9 cellular contexts compared by ENCODE assay signal in genomic region chr19:11141937-11142527, GRCh38. TPM values are rescaled to one million over a fixed set of nuclear protein-coding genes. Genes with fewer than 3 reads are reported as not detected.
A peak's percentile ranks its signal among the peaks of the same experiment; 100 is the strongest.
DNase-seq lines count a peak whose midpoint lies in the region; ATAC-seq and TF ChIP-seq lines count a peak whose summit lies in the region.
"Had no signal": no experiment of that assay in that cellular context is flagged by ENCODE, and none has a peak within 500 bp of the region (broad histone marks: within the 10 kb centered on the region; RNA-seq: fewer than 3 reads in every experiment).

No MANE protein-coding gene starts in this region.

- peaks cover 82% of the 10 kb centered on the region for H3K4me1 ChIP-seq in BLaER1
- H3K4me1 ChIP-seq in fibroblast of lung (ENCODE audit: control insufficient read depth, extremely low read depth, insufficient read depth, low read length), result peaks cover 42% of the 10 kb centered on the region
- peaks cover 35 to 37% of the 10 kb centered on the region in 2 experiments for H3K4me1 ChIP-seq in trophoblast cell (ENCODE audit: control insufficient read depth in 1 of 2, insufficient read depth in 2 of 2, low read length in 2 of 2)

- peak overlapping the region; percentile 34 for H2BK120ac ChIP-seq in trophoblast cell (ENCODE audit: insufficient read depth, low read length, poor library complexity)

- H3K9me3 ChIP-seq in BLaER1 (peaks cover 11% of the 10 kb centered on the region), fibroblast of lung (ENCODE audit: control insufficient read depth, insufficient read depth, low read depth, low read length) (no peaks in the 10 kb centered on the region), trophoblast cell (ENCODE audit: insufficient read depth, low read depth, low read length) (no peaks in the 10 kb centered on the region), T-helper 17 cell (ENCODE audit: control insufficient read depth, low read length, poor library complexity, severe bottlenecking) (no peaks in the 10 kb centered on the region)

- H3K4me3 ChIP-seq in BLaER1 (no peak overlapping the region), fibroblast of lung (replicated peaks in 1 of 4; ENCODE audit: control extremely low read depth in 1 of 4, insufficient read depth in 1 of 4, low read depth in 3 of 4, low read length in 4 of 4) (no peak overlapping the region), trophoblast cell (ENCODE audit: low read depth, low read length) (no peak overlapping the region)

- H3K27ac Mint-ChIP-seq in T-helper 17 cell, result no peak overlapping the region
- H3K27ac Mint-ChIP-seq: activated naive CD4-positive, alpha-beta T cell treated with anti-CD3 and anti-CD28 coated beads for 36 hours had no signal

- H2AFZ ChIP-seq in fibroblast of lung (ENCODE audit: low read length) (no peak overlapping the region), trophoblast cell (ENCODE audit: insufficient read depth, low read length, poor library complexity) (no peak overlapping the region)

- peak overlapping the region; percentile 39 for H2BK12ac ChIP-seq in trophoblast cell (ENCODE audit: low read length)

- POLR2A ChIA-PET in RWPE1 (lab: Yijun Ruan, JAX; ENCODE audit: low non-redundant PET), result no interaction called here

- peaks cover 26% of the 10 kb centered on the region for H3K79me1 ChIP-seq in trophoblast cell (ENCODE audit: low read length)

- H3K27me3 ChIP-seq in BLaER1 (no peaks in the 10 kb centered on the region), fibroblast of lung (ENCODE audit: control insufficient read depth, insufficient read depth, low read length) (no peaks in the 10 kb centered on the region), trophoblast cell (ENCODE audit: insufficient read depth, low read length) (no peaks in the 10 kb centered on the region)

- H2AK5ac ChIP-seq in trophoblast cell (ENCODE audit: low read length), result no peak overlapping the region

- H3K36me3 ChIP-seq in BLaER1, result peaks cover 27% of the 10 kb centered on the region
- H3K36me3 ChIP-seq in fibroblast of lung (ENCODE audit: control insufficient read depth, insufficient read depth, low read length), result peaks cover 5% of the 10 kb centered on the region
- H3K36me3 ChIP-seq in trophoblast cell (ENCODE audit: control insufficient read depth in 1 of 2, insufficient read depth in 2 of 2, low read length in 2 of 2), result peaks cover 6 to 14% of the 10 kb centered on the region in 2 experiments

- H3K4ac ChIP-seq in trophoblast cell (ENCODE audit: low read depth, low read length), result no peak overlapping the region

- H3K79me2 ChIP-seq in fibroblast of lung (ENCODE audit: control insufficient read depth, insufficient read depth, low read length) (no peaks in the 10 kb centered on the region), trophoblast cell (ENCODE audit: control insufficient read depth, insufficient read depth, low read length, poor library complexity) (peaks cover 2% of the 10 kb centered on the region)

- no peak overlapping the region for H4K12ac ChIP-seq in trophoblast cell (ENCODE audit: low read depth, low read length)

- no CpG with 5 or more reads among the region's 9 CpGs for WGBS in trophoblast cell (ENCODE audit: extremely low coverage, insufficient coverage, insufficient read length)

- H4K91ac ChIP-seq in trophoblast cell (ENCODE audit: low read depth, low read length), result peak overlapping the region; percentile 37

- H3K27ac ChIP-seq in BLaER1 (peak overlapping the region; percentile 46), RWPE1 (peak overlapping the region; percentile 100), fibroblast of lung (ENCODE audit: insufficient read depth, low read length) (peak overlapping the region; percentile 24), trophoblast cell (ENCODE audit: low read depth, low read length) (peak overlapping the region; percentile 63)

- CTCF ChIA-PET in RWPE1 (lab: Yijun Ruan, JAX), result interaction anchor here (0.6 to 0.7 kb wide), 2 partner anchors 11 to 133 kb away, joined by 3 read pairs; no protein-coding TSS in a partner anchor

- no peaks in the 10 kb centered on the region for H3K36me3 Mint-ChIP-seq in T-helper 17 cell (ENCODE audit: low read depth)

- ATAC-seq in HG02798 (IDR thresholded peaks at IDR 0.05; ENCODE audit: poor library complexity, unreplicated experiment) (no peak), T-helper 17 cell (no peak)

- H3K23ac ChIP-seq in trophoblast cell (ENCODE audit: low read length), result no peak overlapping the region

- peak overlapping the region; percentile 34 for H4K8ac ChIP-seq in trophoblast cell (ENCODE audit: low read depth, low read length)

- TF ChIP-seq CTCF in RWPE1 (conservative IDR thresholded peaks at IDR 0.05; ENCODE audit: low read depth) (no peak), fibroblast of lung (conservative IDR thresholded peaks at IDR 0.05 in 1 of 2, IDR thresholded peaks at IDR 0.05 in 1 of 2; ENCODE audit: low read depth in 1 of 2, low read length in 2 of 2) (no peak)

- peak overlapping the region; percentile 12 for H2BK5ac ChIP-seq in trophoblast cell (ENCODE audit: low read depth, low read length, poor library complexity)

- peaks cover 8% of the 10 kb centered on the region for H3K4me1 Mint-ChIP-seq in T-helper 17 cell

- H3K27me3 Mint-ChIP-seq in T-helper 17 cell, result no peaks in the 10 kb centered on the region

- no peak overlapping the region for H3K4me3 Mint-ChIP-seq in T-helper 17 cell
- H3K4me3 Mint-ChIP-seq: activated naive CD4-positive, alpha-beta T cell treated with anti-CD3 and anti-CD28 coated beads for 36 hours had no signal

- peak overlapping the region; percentile 1 for H3K14ac ChIP-seq in trophoblast cell (ENCODE audit: low read length)

- H3K9ac ChIP-seq in BLaER1 (no peak overlapping the region), fibroblast of lung (ENCODE audit: insufficient read depth, low read length) (no peak overlapping the region), trophoblast cell (ENCODE audit: low read length) (no peak overlapping the region)

- peaks cover 13% of the 10 kb centered on the region; the same call in 1 of the 2 replicates for H4K20me1 ChIP-seq in BLaER1
- no peaks in the 10 kb centered on the region for H4K20me1 ChIP-seq in fibroblast of lung (ENCODE audit: control insufficient read depth, extremely low read depth, insufficient read depth, low read length)

- H3K4me2 ChIP-seq in BLaER1 (peak overlapping the region; percentile 45), fibroblast of lung (ENCODE audit: extremely low read depth, insufficient read depth, low read length) (no peak overlapping the region), trophoblast cell (ENCODE audit: low read length) (peak overlapping the region; percentile 40)

- H3K18ac ChIP-seq in trophoblast cell (ENCODE audit: low read length), result peak overlapping the region; percentile 0

- no peak for DNase-seq in RWPE1 (ENCODE audit: low spot score)
- DNase-seq in fibroblast of lung (ENCODE audit: low read depth in 2 of 2), result no peak
- DNase-seq in trophoblast cell, result no peak
- no peak for DNase-seq in NCI-H146 (lab: John Stamatoyannopoulos, UW)
- DNase-seq in inferior parietal cortex (ENCODE audit: extremely low spot score), result no peak
- no peak for DNase-seq in T-helper 17 cell
- DNase-seq: activated naive CD4-positive, alpha-beta T cell treated with anti-CD3 and anti-CD28 coated beads for 36 hours had no signal

RNA-seq across cellular contexts. Expression of gene SPC24, which starts 13.6 kb away (rescaled TPM):
- total RNA-seq in fibroblast of lung (3.9 and 32.0 TPM in 2 replicates), T-helper 17 cell (under 1 TPM; 0.62 to 0.89 TPM)
- 8.1 and 32.0 TPM in 2 replicates for polyA plus RNA-seq in fibroblast of lung
- 9.4 and 37.2 TPM in 2 replicates for polyA plus RNA-seq in fibroblast of lung (2012)
- polyA minus RNA-seq in fibroblast of lung (ENCODE audit: low replicate concordance), result 11.4 and 64.9 TPM in 2 replicates
- 9.0 and 11.0 TPM in 2 replicates for polyA plus RNA-seq in trophoblast cell (2013)

RNA-seq across cellular contexts. Expression of gene LDLR, which starts 52.8 kb away (rescaled TPM):
- total RNA-seq in fibroblast of lung (204 and 427 TPM in 2 replicates), T-helper 17 cell (100 to 1,000 TPM in 1 of 2 donors, 10 to 100 TPM in 1; 98.2 to 139 TPM)
- polyA plus RNA-seq in fibroblast of lung, result 187 and 210 TPM in 2 replicates
- 185 and 192 TPM in 2 replicates for polyA plus RNA-seq in fibroblast of lung (2012)
- polyA minus RNA-seq in fibroblast of lung (ENCODE audit: low replicate concordance), result 434 and 503 TPM in 2 replicates
- 105 and 112 TPM in 2 replicates for polyA plus RNA-seq in trophoblast cell (2013)

RNA-seq across cellular contexts. Expression of gene KANK2, which starts 55.3 kb away (rescaled TPM):
- total RNA-seq in fibroblast of lung, result 435 and 511 TPM in 2 replicates
- 192 and 197 TPM in 2 replicates for polyA plus RNA-seq in fibroblast of lung
- polyA plus RNA-seq in fibroblast of lung (2012), result 343 and 345 TPM in 2 replicates
- 1,080 and 1,176 TPM in 2 replicates for polyA minus RNA-seq in fibroblast of lung (ENCODE audit: low replicate concordance)
- polyA plus RNA-seq in trophoblast cell (2013), result 35.1 and 36.6 TPM in 2 replicates
- total RNA-seq in T-helper 17 cell, result under 1 TPM; 0.63 to 0.72 TPM

Comparison
In these comparisons a context has a peak if more than half of its experiments do, and no peak if none do; other contexts are left out.
1. H3K27ac ChIP-seq: peak in every context shown above with its lines; median percentile 100 in RWPE1; 63 in trophoblast cell; 46 in BLaER1; 24 in fibroblast of lung.
2. RNA of gene KANK2, which starts 55.3 kb away (total RNA-seq): 435 to 511 TPM in fibroblast of lung; 0.63 to 0.72 TPM in T-helper 17 cell; every median in the first group is over 100 times any median in the second.